ENCODE assay signal across 16 cellular contexts in the genomic region with DNA sequence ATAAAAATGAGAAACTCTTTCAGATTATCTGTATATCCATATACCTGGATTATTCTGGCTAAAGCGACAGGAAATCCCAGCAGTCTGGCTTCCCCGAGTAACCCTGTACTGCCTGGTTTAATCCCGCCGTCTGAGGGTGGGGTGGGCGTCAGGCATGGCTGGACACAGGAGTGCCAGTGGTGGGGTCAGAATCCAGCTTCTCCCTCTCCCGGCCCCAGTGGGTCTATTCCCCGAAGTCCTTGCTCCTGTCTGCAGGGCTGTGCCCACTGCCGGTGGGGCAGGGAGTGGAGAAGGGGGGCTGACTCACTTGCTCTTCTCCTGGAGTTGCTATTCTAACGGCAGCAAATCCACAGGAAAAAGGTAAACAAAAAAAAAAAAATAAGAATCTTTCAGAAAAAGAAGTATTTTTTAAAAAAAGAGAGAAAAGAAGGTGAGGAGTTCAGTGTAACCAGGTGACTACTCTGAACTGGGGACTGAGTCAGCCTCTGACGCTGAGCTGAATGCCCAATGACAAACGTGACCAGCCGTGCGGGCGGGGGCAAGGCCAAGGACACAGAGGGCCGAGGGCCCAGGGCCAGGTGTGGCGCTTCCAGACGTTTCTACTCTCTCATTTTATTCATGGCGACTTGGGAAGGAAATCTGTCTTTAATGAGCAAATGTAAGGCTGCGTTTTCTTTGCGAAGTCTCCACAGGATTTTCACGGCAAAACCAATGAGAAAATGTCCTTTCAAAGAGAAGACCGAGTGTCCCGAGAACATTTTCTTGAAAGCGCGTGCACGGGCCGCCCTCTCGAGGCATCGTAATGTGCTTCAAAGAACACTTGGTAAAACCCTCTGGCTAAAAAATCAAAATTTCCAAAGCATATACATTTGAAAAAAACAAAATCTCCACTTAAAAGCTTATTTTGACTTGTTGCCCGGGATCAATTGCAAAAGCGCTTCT. TPM values are rescaled to one million over a fixed set of nuclear protein-coding genes. Genes with fewer than 3 reads are reported as not detected.
"Had no signal": no experiment of that assay in that cellular context is flagged by ENCODE, and none has a peak within 500 bp of the region (broad histone marks: within the 10 kb centered on the region; RNA-seq: fewer than 3 reads in every experiment).

No MANE protein-coding gene starts in this region.

- H3K9me3 ChIP-seq: breast epithelium, prostate gland, right lobe of liver, SK-N-SH had no signal

- DNase-seq: activated B cell treated with CpG ODN at 0.5 μM for 24 hours; activated CD4-positive, alpha-beta T cell treated with anti-CD3 and anti-CD28 coated beads, Interleukin-2, amount 50 U/mL, for 1 hour; naive thymus-derived CD8-positive, alpha-beta T cell; SK-N-SH; stimulated activated CD4-positive, alpha-beta T cell treated with anti-CD3 and anti-CD28 coated beads, Interleukin-12 subunit alpha, Interleukin-12 subunit beta, amount 100 ng/mL, for 4 hours; stimulated activated CD8-positive, alpha-beta memory T cell treated with anti-CD3 and anti-CD28 coated beads, Interleukin-4, amount 100 ng/mL, for 48 hours; stimulated activated naive CD8-positive, alpha-beta T cell treated with anti-CD3 and anti-CD28 coated beads, Interleukin-15, Interleukin-2, amounts not matched to agents 100 U/mL and 50 U/mL, for 24 hours had no signal

- H3K27ac ChIP-seq: breast epithelium, right lobe of liver had no signal

- H3K9me3 Mint-ChIP-seq: activated B cell treated with CpG ODN at 0.5 μM for 24 hours; activated naive CD4-positive, alpha-beta T cell treated with anti-CD3 and anti-CD28 coated beads, Interleukin-2, amount 50 U/mL, for 24 hours; activated T-helper 2 cell treated with anti-CD3 and anti-CD28 coated beads, Interferon-gamma antibody, Interleukin-2, Interleukin-4, amounts not matched to agents 10 μg/mL and 5 μg/mL and 100 μg/mL, durations not matched to agents 14 hours and 24 hours and 36 hours; T-helper 1 cell treated with Interleukin-12 subunit alpha and Interleukin-12 subunit beta and Interleukin-4 antibody, amounts not matched to agents 30 μg/mL and 1 μg/mL, for 36 hours had no signal

- H3K4me3 ChIP-seq: breast epithelium, lung, prostate gland, right lobe of liver had no signal

- H3K4me1 Mint-ChIP-seq: activated B cell treated with CpG ODN at 0.5 μM for 24 hours; activated naive CD4-positive, alpha-beta T cell treated with anti-CD3 and anti-CD28 coated beads, Interleukin-2, amount 50 U/mL, for 24 hours; naive thymus-derived CD8-positive, alpha-beta T cell had no signal

- ATAC-seq: naive thymus-derived CD8-positive, alpha-beta T cell; stimulated activated naive CD8-positive, alpha-beta T cell treated with anti-CD3 and anti-CD28 coated beads, Interleukin-15, Interleukin-2, amounts not matched to agents 100 U/mL and 50 U/mL, for 24 hours had no signal

- H3K27ac Mint-ChIP-seq: activated B cell treated with CpG ODN at 0.5 μM for 24 hours; activated naive CD4-positive, alpha-beta T cell treated with anti-CD3 and anti-CD28 coated beads, Interleukin-2, amount 50 U/mL, for 24 hours; activated T-helper 2 cell treated with anti-CD3 and anti-CD28 coated beads, Interferon-gamma antibody, Interleukin-2, Interleukin-4, amounts not matched to agents 10 μg/mL and 5 μg/mL and 100 μg/mL, durations not matched to agents 14 hours and 24 hours and 36 hours; naive thymus-derived CD8-positive, alpha-beta T cell; T-helper 1 cell treated with Interleukin-12 subunit alpha and Interleukin-12 subunit beta and Interleukin-4 antibody, amounts not matched to agents 30 μg/mL and 1 μg/mL, for 36 hours had no signal

- H3K4me1 ChIP-seq: breast epithelium, prostate gland, right lobe of liver had no signal

- H3K9ac ChIP-seq: SK-N-SH had no signal

- H3K36me3 ChIP-seq: breast epithelium, prostate gland had no signal

- H3K27me3 ChIP-seq: breast epithelium, right lobe of liver had no signal

- H3K27me3 Mint-ChIP-seq: activated B cell treated with CpG ODN at 0.5 μM for 24 hours; activated naive CD4-positive, alpha-beta T cell treated with anti-CD3 and anti-CD28 coated beads, Interleukin-2, amount 50 U/mL, for 24 hours; naive thymus-derived CD8-positive, alpha-beta T cell had no signal

- H3K4me3 Mint-ChIP-seq: activated B cell treated with CpG ODN at 0.5 μM for 24 hours; activated naive CD4-positive, alpha-beta T cell treated with anti-CD3 and anti-CD28 coated beads, Interleukin-2, amount 50 U/mL, for 24 hours; naive thymus-derived CD8-positive, alpha-beta T cell; T-helper 1 cell treated with Interleukin-12 subunit alpha and Interleukin-12 subunit beta and Interleukin-4 antibody, amounts not matched to agents 30 μg/mL and 1 μg/mL, for 36 hours had no signal

RNA-seq across cellular contexts. Expression of a gene that starts 20.2 kb away (rescaled TPM):
- total RNA-seq: activated B cell treated with CpG ODN at 0.5 μM for 24 hours; activated T-helper 2 cell treated with anti-CD3 and anti-CD28 coated beads, Interferon-gamma antibody, Interleukin-2, Interleukin-4, amounts not matched to agents 10 μg/mL and 5 μg/mL and 100 μg/mL, durations not matched to agents 14 hours and 24 hours and 36 hours; kidney epithelial cell; naive thymus-derived CD8-positive, alpha-beta T cell had no signal
- polyA plus RNA-seq: naive thymus-derived CD8-positive, alpha-beta T cell had no signal

RNA-seq across cellular contexts. Expression of a gene that starts 36.1 kb away (rescaled TPM):
- total RNA-seq: activated B cell treated with CpG ODN at 0.5 μM for 24 hours; mononuclear cell; naive thymus-derived CD8-positive, alpha-beta T cell had no signal
- polyA plus RNA-seq: naive thymus-derived CD8-positive, alpha-beta T cell had no signal

RNA-seq across cellular contexts. Expression of a gene that starts 47.8 kb away (rescaled TPM):
- total RNA-seq: activated B cell treated with CpG ODN at 0.5 μM for 24 hours; mononuclear cell; naive thymus-derived CD8-positive, alpha-beta T cell had no signal
- polyA plus RNA-seq: naive thymus-derived CD8-positive, alpha-beta T cell had no signal
